ENCODE assay signal across 1 cellular context in genomic region chr6:91029211-91029610, GRCh38.
TF ChIP-seq lines count a peak whose summit lies in the region.

No MANE protein-coding gene starts in this region.

TF ChIP-seq in HEK293, 187 proteins besides CTCF, POLR2A, EP300 and RAD21 (continued from another document):
- TF ChIP-seq PRDM10 (tag by site-specific recombination; IDR thresholded peaks at IDR 0.05): peak; percentile 44; the same call in 1 of the 2 replicates
- TF ChIP-seq PATZ1 (tag by site-specific recombination; IDR thresholded peaks at IDR 0.05): 0 out of 2 replicates have a peak, but pooled peaks have one; percentile 38
- TF ChIP-seq ZNF837 (tag by site-specific recombination; IDR thresholded peaks at IDR 0.05): no peak
